Comparison of ENCODE assay signal across 8 cellular contexts in the genomic region with DNA sequence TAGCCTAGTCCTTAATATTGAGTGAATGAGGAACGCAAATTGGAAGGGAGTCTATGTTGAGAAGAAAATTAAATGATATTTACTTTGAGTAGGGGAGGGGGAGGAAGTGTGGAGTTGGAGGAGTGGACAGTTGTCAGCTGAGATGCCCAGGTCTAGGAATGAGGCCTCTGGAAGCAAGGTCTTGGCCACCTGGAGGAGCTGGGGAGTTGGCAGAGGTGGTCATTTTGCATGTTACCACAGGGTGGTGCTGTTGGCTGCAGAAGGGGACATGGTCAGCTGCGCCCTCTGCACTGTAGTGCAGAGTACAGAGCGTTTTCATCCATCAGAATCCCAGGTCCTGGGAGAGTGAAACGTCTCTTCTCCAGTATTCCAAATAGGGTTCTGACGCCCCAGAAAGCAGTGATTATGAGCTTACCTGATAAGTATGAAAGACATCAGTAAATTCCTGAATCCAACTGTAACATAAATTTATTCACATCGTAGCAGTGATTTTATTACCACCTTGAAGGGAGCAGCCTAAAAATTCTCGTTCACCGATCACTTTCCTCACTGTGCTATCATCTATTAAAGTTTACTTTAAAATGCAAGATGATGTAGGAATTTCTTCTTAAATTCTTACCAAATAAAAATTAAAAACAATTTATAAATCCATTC. TPM values are rescaled to one million over a fixed set of nuclear protein-coding genes. Genes with fewer than 3 reads are reported as not detected.
DNase-seq lines count a peak whose midpoint lies in the region; ATAC-seq, FAIRE-seq and TF ChIP-seq lines count a peak whose summit lies in the region.
"Had no signal": no experiment of that assay in that cellular context is flagged by ENCODE, and none has a peak within 500 bp of the region (broad histone marks: within the 10 kb centered on the region; RNA-seq: fewer than 3 reads in every experiment).

No MANE protein-coding gene starts in this region.

- H3K4me1 ChIP-seq in Karpas-422 (ENCODE audit: low read length): no peaks in the 10 kb centered on the region
- no peaks in the 10 kb centered on the region for H3K4me1 ChIP-seq in GM12878 (ENCODE audit: control insufficient read depth, insufficient read depth, low read length)
- H3K4me1 ChIP-seq in small intestine (ENCODE audit: control insufficient read depth in 2 of 2, insufficient read depth in 1 of 2, low read depth in 1 of 2, low read length in 1 of 2): no peaks in the 10 kb centered on the region

- ATAC-seq in GM12878: peak; percentile 94

- peaks cover 33% of the 10 kb centered on the region for H3K79me2 ChIP-seq in Karpas-422 (ENCODE audit: low read length)
- H3K79me2 ChIP-seq in GM12878 (ENCODE audit: control insufficient read depth, insufficient read depth, low read length): no peaks in the 10 kb centered on the region

- WGBS in GM12878 (ENCODE audit: insufficient coverage, insufficient replicate concordance, low lambda C conversion rate, missing lambda C conversion rate): 77% methylated on average over 8 of the region's 8 CpGs
- 54 to 66% (median 65%) methylated on average over 8 of the region's 8 CpGs for WGBS in small intestine, 3 donors

- H3K36me3 ChIP-seq in Karpas-422 (ENCODE audit: insufficient read depth, low read length) (peaks cover 54% of the 10 kb centered on the region), GM12878 (ENCODE audit: control insufficient read depth in 2 of 2, insufficient read depth in 2 of 2, low read length in 1 of 2) (peaks cover 11 to 36% of the 10 kb centered on the region in 2 experiments), small intestine (ENCODE audit: control insufficient read depth in 2 of 2, insufficient read depth in 2 of 2, low read length in 2 of 2) (peaks cover 12 to 20% of the 10 kb centered on the region in 2 donors)

- peak; percentile 72 to 81 (median 73) for TF ChIP-seq CTCF in GM12878 (IDR thresholded peaks at IDR 0.05 in 2 of 3, conservative IDR thresholded peaks at IDR 0.05 in 1 of 3; ENCODE audit: control insufficient read depth in 2 of 3, extremely low read depth in 1 of 3, insufficient read depth in 1 of 3, low read depth in 3 of 3, low read length in 3 of 3)

- DNase-seq in EL: peak; percentile 78
- peak; percentile 79 for DNase-seq in Karpas-422
- DNase-seq in RPMI7951 (ENCODE audit: low read depth): peak; percentile 67
- DNase-seq in GM12878 (ENCODE audit: low read depth, low spot score): no peak
- peak; percentile 71 for DNase-seq in iPS DF 19.7 (ENCODE audit: low read depth, low spot score)
- DNase-seq in small intestine: peak; percentile 84
- DNase-seq in mesenteric fat pad (ENCODE audit: low spot score): no peak

- peak; percentile 58 for TF ChIP-seq RAD21 in GM12878 (IDR thresholded peaks at IDR 0.05; ENCODE audit: insufficient read depth, low read depth, low read length)

- H3K9me2 ChIP-seq in Karpas-422 (replicated peaks; ENCODE audit: insufficient read depth, low read length): no peaks in the 10 kb centered on the region

- no peak for TF ChIP-seq POLR2A in GM12878 (IDR thresholded peaks at IDR 0.05; ENCODE audit: low read depth, low read length)

- no peaks in the 10 kb centered on the region for H3K9me3 ChIP-seq in Karpas-422 (ENCODE audit: low read length)
- H3K9me3 ChIP-seq in GM12878 (replicated peaks; ENCODE audit: control insufficient read depth, insufficient read depth, low read length): no peaks in the 10 kb centered on the region
- H3K9me3 ChIP-seq in small intestine (ENCODE audit: control insufficient read depth, low read depth): no peaks in the 10 kb centered on the region

- H2AFZ ChIP-seq in Karpas-422 (ENCODE audit: low read length) (no peak overlapping the region), GM12878 (ENCODE audit: control insufficient read depth, low read depth, low read length) (no peak overlapping the region)

- H3K9ac ChIP-seq in Karpas-422 (ENCODE audit: low read length) (no peak overlapping the region), GM12878 (ENCODE audit: control insufficient read depth, insufficient read depth, low read length) (no peak overlapping the region)

- RAD21 ChIA-PET in GM12878 (lab: Charles Lee; ENCODE audit: unreplicated experiment): interaction anchor here (0.6 to 2.1 kb wide), 11 partner anchors 13 to 375 kb away, joined by 3 to 8 read pairs (median 4); no protein-coding TSS in a partner anchor

- H3K27me3 ChIP-seq in Karpas-422 (ENCODE audit: low read length): no peaks in the 10 kb centered on the region
- H3K27me3 ChIP-seq in GM12878 (replicated peaks in 1 of 2; ENCODE audit: control insufficient read depth in 2 of 2, insufficient read depth in 2 of 2, low read length in 1 of 2): no peaks in the 10 kb centered on the region
- no peaks in the 10 kb centered on the region for H3K27me3 ChIP-seq in small intestine (ENCODE audit: control insufficient read depth in 2 of 2, insufficient read depth in 2 of 2, low read length in 2 of 2)

- in situ Hi-C loops in GM12878 (cut with MboI): no loop called here

- intact Hi-C loops in GM12878 (cut with micrococcal nuclease; ENCODE audit: unreplicated experiment): no loop called here

- peaks cover 4% of the 10 kb centered on the region; the same call in 1 of the 2 replicates for H4K20me1 ChIP-seq in Karpas-422 (ENCODE audit: insufficient read depth, low read depth, low read length)
- H4K20me1 ChIP-seq in GM12878 (ENCODE audit: control insufficient read depth, insufficient read depth): no peaks in the 10 kb centered on the region

- no peak for FAIRE-seq in GM12878 (lab: Jason Lieb, UNC)
- FAIRE-seq in small intestine (lab: Jason Lieb, UNC): no peak

- no TSS peak for BruUV-seq in GM12878 (replicated peaks; lab: Mats Ljungman, UMichigan)

- SMC1A ChIA-PET in GM12878 (lab: Charles Lee; ENCODE audit: uncharacterized antibody, unreplicated experiment): interaction anchor here (0.6 to 7.0 kb wide), 13 partner anchors 8 to 841 kb away, joined by 3 to 79 read pairs (median 3); no protein-coding TSS in a partner anchor

- H3K4me3 ChIP-seq in Karpas-422 (ENCODE audit: low read length) (no peak overlapping the region), GM12878 (no peak overlapping the region), small intestine (ENCODE audit: low read depth in 1 of 2, low read length in 2 of 2) (no peak overlapping the region)

- H3K27ac ChIP-seq in Karpas-422 (ENCODE audit: low read length) (no peak overlapping the region), GM12878 (ENCODE audit: control insufficient read depth, insufficient read depth) (no peak overlapping the region), small intestine (ENCODE audit: low read depth in 1 of 2, low read length in 1 of 2) (no peak overlapping the region)

- CTCF ChIA-PET in GM12878 (lab: Yijun Ruan, JAX): interaction anchor here (0.6 to 13.3 kb wide), 34 partner anchors 9 to 936 kb away, joined by 3 to 263 read pairs (median 4); a partner anchor contains a TSS

- POLR2A ChIA-PET in GM12878 (lab: Charles Lee): interaction anchor here (0.6 to 1.1 kb wide), 8 partner anchors 9 to 1334 kb away, joined by 3 to 5 read pairs (median 3); a partner anchor contains a TSS

- H3K4me2 ChIP-seq in Karpas-422 (ENCODE audit: low read depth, low read length, poor library complexity, severe bottlenecking) (no peak overlapping the region), GM12878 (ENCODE audit: control insufficient read depth, insufficient read depth) (no peak overlapping the region)

- no peak for TF ChIP-seq EP300 in GM12878 (IDR thresholded peaks at IDR 0.05; ENCODE audit: borderline replicate concordance in 1 of 2, control insufficient read depth in 1 of 2, low read depth in 2 of 2, low read length in 2 of 2)

RNA-seq across cellular contexts. Expression of a gene that starts 13.8 kb away (rescaled TPM):
- total RNA-seq in Karpas-422 (2014; rRNA removed; shearing (Covaris generic); ENCODE audit: low replicate concordance): 146 and 207 TPM in 2 replicates
- 382 and 422 TPM in 2 replicates for total RNA-seq in RPMI7951 (2014; rRNA removed; shearing (Covaris generic))
- total RNA-seq in GM12878 (2013; cell fraction: nucleolus; rRNA removed): 40.2 and 45.4 TPM in 2 replicates
- total RNA-seq in GM12878 (2014; rRNA removed): 267 and 294 TPM in 2 replicates
- total RNA-seq in GM12878 (2014; rRNA removed; fragmentation: Illumina TruSeq; extraction: Trizol): 293 and 296 TPM in 2 replicates
- total RNA-seq in GM12878 (2021): 405 and 406 TPM in 2 replicates
- 273 TPM for polyA plus RNA-seq in GM12878 (2011; ENCODE audit: low read depth)
- 523 and 619 TPM in 2 replicates for polyA plus RNA-seq in GM12878 (2011; rRNA removed)
- 271 and 290 TPM in 2 replicates for polyA plus RNA-seq in GM12878 (2011; cell fraction: cytosol; rRNA removed)
- polyA plus RNA-seq in GM12878 (2011; cell fraction: nucleus; rRNA removed): 199 and 211 TPM in 2 replicates
- 355 and 386 TPM in 2 replicates for polyA plus RNA-seq in GM12878 (2012)
- polyA plus RNA-seq in GM12878 (2014; fragmentation: Illumina TruSeq; extraction: Trizol): 391 and 465 TPM in 2 replicates
- 1,000 to 10,000 TPM in 1 of 2 experiments, 100 to 1,000 TPM in 1; 948 to 1,056 TPM for polyA plus RNA-seq in GM12878 (2014; fragmentation: Nextera tagmentation; extraction: Ambion mirVana)
- polyA plus RNA-seq in GM12878 (2014; rRNA removed): 416 and 466 TPM in 2 replicates
- 100 to 1,000 TPM; 717 to 720 TPM for polyA plus RNA-seq in GM12878 (2016; fragmentation: Nextera tagmentation; extraction: Ambion mirVana)
- polyA minus RNA-seq in GM12878 (2011; rRNA and poly(A)+ RNA removed): 130 and 135 TPM in 2 replicates
- polyA minus RNA-seq in GM12878 (2011; cell fraction: cytosol; rRNA and poly(A)+ RNA removed): 54.5 and 67.0 TPM in 2 replicates
- 26.0 and 41.7 TPM in 2 replicates for polyA minus RNA-seq in GM12878 (2011; cell fraction: nucleus; rRNA and poly(A)+ RNA removed)
- 100 to 1,000 TPM; 206 to 297 (median 239) TPM for polyA plus RNA-seq in small intestine
- total RNA-seq in mesenteric fat pad: 295 TPM

RNA-seq across cellular contexts. Expression of a gene that starts 34.7 kb away (rescaled TPM):
- total RNA-seq in Karpas-422 (2014; rRNA removed; shearing (Covaris generic); ENCODE audit: low replicate concordance): not detected in 2 replicates
- 4.1 and 4.2 TPM in 2 replicates for total RNA-seq in RPMI7951 (2014; rRNA removed; shearing (Covaris generic))
- total RNA-seq in GM12878 (2013; cell fraction: nucleolus; rRNA removed): 22.8 and 24.3 TPM in 2 replicates
- 4.0 and 4.4 TPM in 2 replicates for total RNA-seq in GM12878 (2014; rRNA removed)
- 5.9 and 7.0 TPM in 2 replicates for total RNA-seq in GM12878 (2014; rRNA removed; fragmentation: Illumina TruSeq; extraction: Trizol)
- 5.6 and 7.6 TPM in 2 replicates for total RNA-seq in GM12878 (2021)
- polyA plus RNA-seq in GM12878 (2011; ENCODE audit: low read depth): 0.33 TPM
- 24.7 and 25.6 TPM in 2 replicates for polyA plus RNA-seq in GM12878 (2011; rRNA removed)
- 17.5 and 21.8 TPM in 2 replicates for polyA plus RNA-seq in GM12878 (2011; cell fraction: cytosol; rRNA removed)
- polyA plus RNA-seq in GM12878 (2011; cell fraction: nucleus; rRNA removed): 7.0 and 7.8 TPM in 2 replicates
- 1.1 and 1.2 TPM in 2 replicates for polyA plus RNA-seq in GM12878 (2012)
- 5.4 and 5.7 TPM in 2 replicates for polyA plus RNA-seq in GM12878 (2014; fragmentation: Illumina TruSeq; extraction: Trizol)
- 1 to 10 TPM; 7.5 to 9.2 TPM for polyA plus RNA-seq in GM12878 (2014; fragmentation: Nextera tagmentation; extraction: Ambion mirVana)
- polyA plus RNA-seq in GM12878 (2014; rRNA removed): 4.0 and 5.9 TPM in 2 replicates
- 1 to 10 TPM; 2.0 to 2.2 TPM for polyA plus RNA-seq in GM12878 (2016; fragmentation: Nextera tagmentation; extraction: Ambion mirVana)
- 36.5 and 45.8 TPM in 2 replicates for polyA minus RNA-seq in GM12878 (2011; rRNA and poly(A)+ RNA removed)
- 9.9 and 10.0 TPM in 2 replicates for polyA minus RNA-seq in GM12878 (2011; cell fraction: cytosol; rRNA and poly(A)+ RNA removed)
- 4.0 and 6.0 TPM in 2 replicates for polyA minus RNA-seq in GM12878 (2011; cell fraction: nucleus; rRNA and poly(A)+ RNA removed)
- polyA plus RNA-seq in small intestine: under 1 TPM in 1 of 3 donors, not detected in 2; 0.13 TPM
- total RNA-seq in mesenteric fat pad: not detected
- polyA plus RNA-seq: urinary bladder had no signal

RNA-seq across cellular contexts. Expression of a gene that starts 50.8 kb away (rescaled TPM):
- not detected in 2 replicates for total RNA-seq in Karpas-422 (2014; rRNA removed; shearing (Covaris generic); ENCODE audit: low replicate concordance)
- total RNA-seq in RPMI7951 (2014; rRNA removed; shearing (Covaris generic)): 87.4 and 99.4 TPM in 2 replicates
- 0.71 and 0.98 TPM in 2 replicates for total RNA-seq in GM12878 (2013; cell fraction: nucleolus; rRNA removed)
- 3.8 and 4.4 TPM in 2 replicates for total RNA-seq in GM12878 (2014; rRNA removed)
- total RNA-seq in GM12878 (2014; rRNA removed; fragmentation: Illumina TruSeq; extraction: Trizol): 4.1 TPM in 2 replicates
- 4.6 and 6.5 TPM in 2 replicates for total RNA-seq in GM12878 (2021)
- 2.0 TPM for polyA plus RNA-seq in GM12878 (2011; ENCODE audit: low read depth)
- polyA plus RNA-seq in GM12878 (2011; rRNA removed): 0.73 and 0.90 TPM in 2 replicates
- polyA plus RNA-seq in GM12878 (2011; cell fraction: cytosol; rRNA removed): 0.49 and 0.53 TPM in 2 replicates
- 0.67 and 0.69 TPM in 2 replicates for polyA plus RNA-seq in GM12878 (2011; cell fraction: nucleus; rRNA removed)
- 2.3 and 2.4 TPM in 2 replicates for polyA plus RNA-seq in GM12878 (2012)
- polyA plus RNA-seq in GM12878 (2014; fragmentation: Illumina TruSeq; extraction: Trizol): 5.9 and 6.9 TPM in 2 replicates
- 1 to 10 TPM; 1.6 to 2.4 TPM for polyA plus RNA-seq in GM12878 (2014; fragmentation: Nextera tagmentation; extraction: Ambion mirVana)
- 3.2 and 4.0 TPM in 2 replicates for polyA plus RNA-seq in GM12878 (2014; rRNA removed)
- polyA plus RNA-seq in GM12878 (2016; fragmentation: Nextera tagmentation; extraction: Ambion mirVana): 1 to 10 TPM; 2.0 to 2.3 TPM
- polyA minus RNA-seq in GM12878 (2011; rRNA and poly(A)+ RNA removed): 0.59 and 0.62 TPM in 2 replicates
- 0.80 and 0.94 TPM in 2 replicates for polyA minus RNA-seq in GM12878 (2011; cell fraction: cytosol; rRNA and poly(A)+ RNA removed)
- polyA minus RNA-seq in GM12878 (2011; cell fraction: nucleus; rRNA and poly(A)+ RNA removed): 0.48 TPM in 2 replicates
- 10 to 100 TPM; 32.5 to 39.1 (median 35.7) TPM for polyA plus RNA-seq in small intestine
- 100 TPM for total RNA-seq in mesenteric fat pad

Comparison
In these comparisons a context has a peak if more than half of its experiments do, and no peak if none do; other contexts are left out.
1. DNase-seq: peak in EL (single experiment), Karpas-422 (single experiment), RPMI7951 (single experiment), iPS DF 19.7 (single experiment) and small intestine (single experiment); none in GM12878 (single experiment) and mesenteric fat pad (single experiment).
2. RNA of a gene that starts 50.8 kb away (total RNA-seq): 100 TPM in mesenteric fat pad (single experiment) and 87.4 to 99.4 TPM in RPMI7951; 0.71 to 6.5 TPM in GM12878 and not detected in Karpas-422; every median in the first group is over 10 times any median in the second.